ENCODE assay signal across 23 cellular contexts in the genomic region with DNA sequence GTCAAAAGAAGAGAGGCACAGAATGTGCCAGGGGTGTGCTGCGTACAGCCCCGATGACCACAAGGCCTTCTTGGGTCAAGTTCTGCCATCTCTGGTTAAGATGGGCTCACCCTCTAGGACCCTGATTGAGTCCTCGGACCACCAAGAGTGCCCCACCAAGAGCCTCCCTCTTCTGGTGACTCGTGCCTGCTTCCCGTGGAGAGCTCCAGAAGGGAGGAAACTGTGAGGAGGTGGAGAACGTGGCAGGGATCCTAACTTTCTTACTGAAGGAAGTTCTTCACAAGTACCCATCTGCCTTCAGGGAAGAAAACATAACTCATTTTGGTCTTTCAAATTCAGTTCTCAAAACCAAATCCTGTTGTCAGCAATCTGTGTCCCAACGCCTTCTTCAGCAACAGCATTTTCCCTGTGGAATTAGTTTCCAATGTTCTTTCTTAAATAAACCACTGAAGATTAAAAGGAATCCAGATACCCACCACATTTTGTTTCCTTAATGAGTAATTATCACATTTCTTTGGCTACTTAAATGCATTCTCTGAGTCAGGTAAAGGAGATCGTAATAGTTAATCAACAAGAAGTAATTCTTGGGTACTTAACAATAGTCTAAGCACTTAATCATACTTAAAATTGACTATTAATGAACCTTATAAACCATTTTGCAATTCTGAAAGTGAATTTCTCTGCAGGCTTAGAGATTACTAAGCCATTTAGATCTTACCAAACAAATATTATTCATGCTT.
DNase-seq lines count a peak whose midpoint lies in the region; ATAC-seq and TF ChIP-seq lines count a peak whose summit lies in the region.
"Had no signal": no experiment of that assay in that cellular context is flagged by ENCODE, and none has a peak within 500 bp of the region (broad histone marks: within the 10 kb centered on the region; RNA-seq: fewer than 3 reads in every experiment).

No MANE protein-coding gene starts in this region.

- H3K9me3 ChIP-seq in HEK293 (ENCODE audit: control insufficient read depth, insufficient read depth, low read depth, low read length), result no peaks in the 10 kb centered on the region
- H3K9me3 ChIP-seq in duodenal mucosa (ENCODE audit: control insufficient read depth in 1 of 2, low read length in 2 of 2), result no peaks in the 10 kb centered on the region
- no peaks in the 10 kb centered on the region for H3K9me3 ChIP-seq in mucosa of rectum (ENCODE audit: control insufficient read depth in 2 of 2, low read length in 2 of 2)
- H3K9me3 ChIP-seq: body of pancreas, tibial artery had no signal

- H3K36me3 ChIP-seq in HEK293 (ENCODE audit: control insufficient read depth in 2 of 2, insufficient read depth in 1 of 2, low read length in 2 of 2) (no peaks in the 10 kb centered on the region), duodenal mucosa (ENCODE audit: control insufficient read depth in 1 of 2, insufficient read depth in 2 of 2, low read length in 2 of 2) (no peaks in the 10 kb centered on the region), mucosa of rectum (ENCODE audit: control insufficient read depth in 2 of 2, insufficient read depth in 2 of 2, low read length in 2 of 2) (no peaks in the 10 kb centered on the region)
- H3K36me3 ChIP-seq: tibial artery had no signal

- DNase-seq in A172 (ENCODE audit: low spot score) (peak; percentile 19), ureter (ENCODE audit: low spot score) (no peak)
- no peak for DNase-seq in stimulated activated naive CD8-positive, alpha-beta T cell treated with anti-CD3 and anti-CD28 coated beads, Interleukin-15, amount 100 ng/mL, for 72 hours
- DNase-seq in activated CD4-positive, CD25-positive, alpha-beta regulatory T cell (lab: John Stamatoyannopoulos, UW), result no peak
- DNase-seq: 8988T; activated CD4-positive, alpha-beta T cell treated with anti-CD3 and anti-CD28 coated beads for 1 hour; body of pancreas; cortex of kidney; MV-4-11; NCI-H1930; NCI-H345; NK-92 treated with Interleukin-12 subunit alpha and Interleukin-12 subunit beta, amount 100 ng/mL, for 24 hours; right cardiac atrium; stimulated activated CD4-positive, alpha-beta T cell treated with anti-CD3 and anti-CD28 coated beads, Interleukin-15, amount 100 ng/mL, for 24 hours; tibial artery had no signal

- peaks cover 7% of the 10 kb centered on the region for H3K4me1 Mint-ChIP-seq in stimulated activated naive CD8-positive, alpha-beta T cell treated with anti-CD3 and anti-CD28 coated beads, Interleukin-15, amount 100 ng/mL, for 72 hours

- H3K4me3 ChIP-seq in HEK293 (ENCODE audit: low read depth, low read length) (no peak overlapping the region), duodenal mucosa (ENCODE audit: low read depth in 1 of 2, low read length in 2 of 2) (no peak overlapping the region), mucosa of rectum (ENCODE audit: low read length in 2 of 2) (no peak overlapping the region)
- H3K4me3 ChIP-seq: body of pancreas, tibial artery had no signal

- CTCF ChIA-PET in HEK293 (lab: Yijun Ruan, JAX), result interaction anchor here (1.1 kb wide), 1 partner anchor 137 kb away, joined by 3 read pairs; no protein-coding TSS in a partner anchor

- H3K9ac ChIP-seq in duodenal mucosa (ENCODE audit: low read depth in 1 of 2, low read length in 2 of 2) (peak overlapping the region in 1 of 2 donors; percentile 37), mucosa of rectum (ENCODE audit: low read depth in 1 of 2, low read length in 2 of 2) (no peak overlapping the region)

- POLR2A ChIA-PET in HEK293 (lab: Yijun Ruan, JAX), result no interaction called here

- H3K27me3 Mint-ChIP-seq in stimulated activated naive CD8-positive, alpha-beta T cell treated with anti-CD3 and anti-CD28 coated beads, Interleukin-15, amount 100 ng/mL, for 72 hours, result no peaks in the 10 kb centered on the region
- H3K27me3 Mint-ChIP-seq: activated naive CD8-positive, alpha-beta T cell had no signal

- no peak for TF ChIP-seq CTCF in HEK293 (tag by site-specific recombination; IDR thresholded peaks at IDR 0.05)

- H3K4me1 ChIP-seq in HEK293 (ENCODE audit: control insufficient read depth, insufficient read depth, low read length) (no peaks in the 10 kb centered on the region), duodenal mucosa (ENCODE audit: control insufficient read depth in 1 of 2, insufficient read depth in 2 of 2, low read length in 2 of 2) (peaks cover 13 to 35% of the 10 kb centered on the region in 2 donors), mucosa of rectum (ENCODE audit: control insufficient read depth in 2 of 2, insufficient read depth in 2 of 2, low read length in 2 of 2) (peaks cover 6 to 14% of the 10 kb centered on the region in 2 donors)

- ATAC-seq in GM19328 (IDR thresholded peaks at IDR 0.05; ENCODE audit: unreplicated experiment), result no peak
- ATAC-seq in stimulated activated naive CD8-positive, alpha-beta T cell treated with anti-CD3 and anti-CD28 coated beads, Interleukin-15, amount 100 ng/mL, for 72 hours, result no peak
- ATAC-seq: body of pancreas, SK-N-SH treated with all-trans-retinoic acid at 6 μM for 48 hours had no signal

- H3K27ac ChIP-seq in HEK293 (ENCODE audit: extremely low read depth, low read depth, low read length), result no peak overlapping the region
- peak overlapping the region; percentile 32 for H3K27ac ChIP-seq in duodenal mucosa (ENCODE audit: low read depth, low read length)
- peak overlapping the region; percentile 65 to 80 for H3K27ac ChIP-seq in mucosa of rectum (ENCODE audit: low read depth in 2 of 2, low read length in 2 of 2)
- H3K27ac ChIP-seq: HL-60, tibial artery had no signal

- H3K27ac Mint-ChIP-seq in stimulated activated naive CD8-positive, alpha-beta T cell treated with anti-CD3 and anti-CD28 coated beads, Interleukin-15, amount 100 ng/mL, for 72 hours, result peak overlapping the region in 1 of 2 donors; percentile 40
- H3K27ac Mint-ChIP-seq: activated naive CD8-positive, alpha-beta T cell; activated T-helper 1 cell treated with anti-CD3 and anti-CD28 coated beads, Interleukin-12 subunit alpha, Interleukin-12 subunit beta, Interleukin-2, Interleukin-4 antibody, amounts not matched to agents 30 ng/mL and 10 ng/mL and 1 ng/mL, durations not matched to agents 14 hours and 24 hours and 36 hours had no signal

- H3K4me3 Mint-ChIP-seq in stimulated activated naive CD8-positive, alpha-beta T cell treated with anti-CD3 and anti-CD28 coated beads, Interleukin-15, amount 100 ng/mL, for 72 hours, result no peak overlapping the region
- H3K4me3 Mint-ChIP-seq: activated naive CD8-positive, alpha-beta T cell; activated T-helper 1 cell treated with anti-CD3 and anti-CD28 coated beads, Interleukin-12 subunit alpha, Interleukin-12 subunit beta, Interleukin-2, Interleukin-4 antibody, amounts not matched to agents 30 ng/mL and 10 ng/mL and 1 ng/mL, durations not matched to agents 14 hours and 24 hours and 36 hours had no signal

- no peaks in the 10 kb centered on the region for H3K9me3 Mint-ChIP-seq in stimulated activated naive CD8-positive, alpha-beta T cell treated with anti-CD3 and anti-CD28 coated beads, Interleukin-15, amount 100 ng/mL, for 72 hours
- H3K9me3 Mint-ChIP-seq: activated T-helper 1 cell treated with anti-CD3 and anti-CD28 coated beads, Interleukin-12 subunit alpha, Interleukin-12 subunit beta, Interleukin-2, Interleukin-4 antibody, amounts not matched to agents 30 ng/mL and 10 ng/mL and 1 ng/mL, durations not matched to agents 14 hours and 24 hours and 36 hours had no signal

- H3K27me3 ChIP-seq in duodenal mucosa (ENCODE audit: control insufficient read depth in 1 of 2, insufficient read depth in 2 of 2, low read length in 2 of 2), result no peaks in the 10 kb centered on the region
- no peaks in the 10 kb centered on the region for H3K27me3 ChIP-seq in mucosa of rectum (ENCODE audit: control insufficient read depth in 2 of 2, insufficient read depth in 2 of 2, low read length in 2 of 2)
- H3K27me3 ChIP-seq: body of pancreas, tibial artery had no signal

TF ChIP-seq in HEK293, 187 proteins besides CTCF, POLR2A, EP300 and RAD21:
- TF ChIP-seq ZIC2 (tag by site-specific recombination; IDR thresholded peaks at IDR 0.05) (0 out of 2 replicates have a peak, but pooled peaks have one; percentile 13), ZNF768 (tag by site-specific recombination; IDR thresholded peaks at IDR 0.05) (no peak)
